1 cellular context compared by ENCODE assay signal in genomic region chr12:71158361-71158882, GRCh38.
TF ChIP-seq lines count a peak whose summit lies in the region.

No MANE protein-coding gene starts in this region.

TF ChIP-seq in liver, 16 proteins besides CTCF, POLR2A, EP300 and RAD21 (continued from another document):
- TF ChIP-seq FOXA2 (IDR thresholded peaks at IDR 0.05), result peak; percentile 89
